15 cellular contexts compared by ENCODE assay signal in genomic region chr1:224438989-224439388, GRCh38.
"Had no signal": no experiment of that assay in that cellular context is flagged by ENCODE, and none has a peak within 500 bp of the region (broad histone marks: within the 10 kb centered on the region; RNA-seq: fewer than 3 reads in every experiment).

No MANE protein-coding gene starts in this region.

- H3K27ac Mint-ChIP-seq: activated CD4-positive, alpha-beta T cell treated with anti-CD3 and anti-CD28 coated beads for 36 hours; activated CD8-positive, alpha-beta T cell treated with anti-CD3 and anti-CD28 coated beads for 36 hours; activated T-helper 1 cell treated with anti-CD3 and anti-CD28 coated beads, Interleukin-12 subunit alpha, Interleukin-12 subunit beta, Interleukin-2, Interleukin-4 antibody, amounts not matched to agents 30 ng/mL and 10 ng/mL and 1 ng/mL, durations not matched to agents 14 hours and 24 hours and 36 hours; memory B cell had no signal

- DNase-seq: activated CD4-positive, alpha-beta T cell treated with anti-CD3 and anti-CD28 coated beads for 36 hours; activated CD8-positive, alpha-beta memory T cell treated with anti-CD3 and anti-CD28 coated beads, Interleukin-2, amount 50 U/mL, for 48 hours; activated CD8-positive, alpha-beta T cell treated with anti-CD3 and anti-CD28 coated beads for 36 hours; activated naive CD4-positive, alpha-beta T cell; caudate nucleus; effector memory CD4-positive, alpha-beta T cell; left colon; T1000 had no signal

- H3K4me3 ChIP-seq: coronary artery, SJSA1, skin epidermis had no signal

- H3K4me3 Mint-ChIP-seq: activated CD4-positive, alpha-beta T cell treated with anti-CD3 and anti-CD28 coated beads for 36 hours; activated CD8-positive, alpha-beta T cell treated with anti-CD3 and anti-CD28 coated beads for 36 hours; activated T-helper 1 cell treated with anti-CD3 and anti-CD28 coated beads, Interleukin-12 subunit alpha, Interleukin-12 subunit beta, Interleukin-2, Interleukin-4 antibody, amounts not matched to agents 30 ng/mL and 10 ng/mL and 1 ng/mL, durations not matched to agents 14 hours and 24 hours and 36 hours; memory B cell had no signal

- H3K9me3 ChIP-seq: SJSA1 had no signal

- ATAC-seq: activated CD4-positive, alpha-beta T cell treated with anti-CD3 and anti-CD28 coated beads for 36 hours; activated CD8-positive, alpha-beta T cell treated with anti-CD3 and anti-CD28 coated beads for 36 hours; left colon had no signal

- FAIRE-seq: astrocyte had no signal

- H3K27me3 Mint-ChIP-seq: activated CD4-positive, alpha-beta T cell treated with anti-CD3 and anti-CD28 coated beads for 36 hours; activated CD8-positive, alpha-beta T cell treated with anti-CD3 and anti-CD28 coated beads for 36 hours; memory B cell had no signal

- H3K27me3 ChIP-seq: SJSA1 had no signal

- H3K27ac ChIP-seq: coronary artery, SJSA1, skin epidermis, VCaP had no signal

- H3K9me3 Mint-ChIP-seq: activated CD8-positive, alpha-beta T cell treated with anti-CD3 and anti-CD28 coated beads for 36 hours; activated T-helper 1 cell treated with anti-CD3 and anti-CD28 coated beads, Interleukin-12 subunit alpha, Interleukin-12 subunit beta, Interleukin-2, Interleukin-4 antibody, amounts not matched to agents 30 ng/mL and 10 ng/mL and 1 ng/mL, durations not matched to agents 14 hours and 24 hours and 36 hours; memory B cell had no signal
